22 cellular contexts compared by ENCODE assay signal in genomic region chr20:49123982-49124381, GRCh38.
"Had no signal": no experiment of that assay in that cellular context is flagged by ENCODE, and none has a peak within 500 bp of the region (broad histone marks: within the 10 kb centered on the region; RNA-seq: fewer than 3 reads in every experiment).

No MANE protein-coding gene starts in this region.

- ATAC-seq: activated CD4-positive, CD25-positive, alpha-beta regulatory T cell treated with anti-CD3 and anti-CD28 coated beads, Interleukin-2, amount 50 U/mL, for 24 hours; body of pancreas; foreskin keratinocyte; left colon; sciatic nerve; stimulated activated effector memory CD8-positive, alpha-beta T cell treated with anti-CD3 and anti-CD28 coated beads, Interleukin-12 subunit alpha, Interleukin-12 subunit beta, amount 100 ng/mL, for 72 hours; stimulated activated naive CD8-positive, alpha-beta T cell treated with anti-CD3 and anti-CD28 coated beads, Interleukin-15, amount 100 ng/mL, for 72 hours had no signal

- DNase-seq: activated CD4-positive, alpha-beta memory T cell treated with anti-CD3 and anti-CD28 coated beads for 36 hours; activated naive CD4-positive, alpha-beta T cell; anterior cingulate cortex; body of pancreas; erythroblast; foreskin keratinocyte; left colon; nucleus accumbens; small intestine; stimulated activated CD4-positive, alpha-beta T cell treated with anti-CD3 and anti-CD28 coated beads, Interleukin-2, amount 100 ng/mL, for 24 hours; stimulated activated naive CD8-positive, alpha-beta T cell treated with anti-CD3 and anti-CD28 coated beads, Interleukin-15, amount 100 ng/mL, for 72 hours; SW 1271; T-helper 2 cell had no signal

- H3K9ac ChIP-seq: parathyroid adenoma had no signal

- H3K27ac Mint-ChIP-seq: activated CD4-positive, alpha-beta memory T cell treated with anti-CD3 and anti-CD28 coated beads for 36 hours; memory B cell; nephron; stimulated activated effector memory CD8-positive, alpha-beta T cell treated with anti-CD3 and anti-CD28 coated beads, Interleukin-12 subunit alpha, Interleukin-12 subunit beta, amount 100 ng/mL, for 72 hours had no signal

- H3K4me3 Mint-ChIP-seq: activated CD4-positive, alpha-beta memory T cell treated with anti-CD3 and anti-CD28 coated beads for 36 hours; memory B cell; nephron; stimulated activated effector memory CD8-positive, alpha-beta T cell treated with anti-CD3 and anti-CD28 coated beads, Interleukin-12 subunit alpha, Interleukin-12 subunit beta, amount 100 ng/mL, for 72 hours; stimulated activated naive CD8-positive, alpha-beta T cell treated with anti-CD3 and anti-CD28 coated beads, Interleukin-15, amount 100 ng/mL, for 72 hours had no signal

- H2AFZ ChIP-seq: parathyroid adenoma had no signal

- H3K4me3 ChIP-seq: body of pancreas, cardiac muscle cell, tibial nerve had no signal

- H3K9me3 ChIP-seq: body of pancreas, tibial nerve had no signal

- H3K9me3 Mint-ChIP-seq: activated CD4-positive, alpha-beta memory T cell treated with anti-CD3 and anti-CD28 coated beads for 36 hours; memory B cell; nephron; stimulated activated effector memory CD8-positive, alpha-beta T cell treated with anti-CD3 and anti-CD28 coated beads, Interleukin-12 subunit alpha, Interleukin-12 subunit beta, amount 100 ng/mL, for 72 hours; stimulated activated naive CD8-positive, alpha-beta T cell treated with anti-CD3 and anti-CD28 coated beads, Interleukin-15, amount 100 ng/mL, for 72 hours had no signal

- H3K4me1 Mint-ChIP-seq: memory B cell; nephron; stimulated activated naive CD8-positive, alpha-beta T cell treated with anti-CD3 and anti-CD28 coated beads, Interleukin-15, amount 100 ng/mL, for 72 hours had no signal

- H3K4me1 ChIP-seq: body of pancreas, foreskin keratinocyte, tibial nerve had no signal

- H3K27ac ChIP-seq: body of pancreas, cardiac muscle cell, foreskin keratinocyte, parathyroid adenoma, tibial nerve, VCaP had no signal

- H3K27me3 ChIP-seq: body of pancreas, cardiac muscle cell, foreskin keratinocyte, tibial nerve had no signal

- H3K27me3 Mint-ChIP-seq: activated CD4-positive, alpha-beta memory T cell treated with anti-CD3 and anti-CD28 coated beads for 36 hours; memory B cell; stimulated activated naive CD8-positive, alpha-beta T cell treated with anti-CD3 and anti-CD28 coated beads, Interleukin-15, amount 100 ng/mL, for 72 hours had no signal
